In the genomic region with DNA sequence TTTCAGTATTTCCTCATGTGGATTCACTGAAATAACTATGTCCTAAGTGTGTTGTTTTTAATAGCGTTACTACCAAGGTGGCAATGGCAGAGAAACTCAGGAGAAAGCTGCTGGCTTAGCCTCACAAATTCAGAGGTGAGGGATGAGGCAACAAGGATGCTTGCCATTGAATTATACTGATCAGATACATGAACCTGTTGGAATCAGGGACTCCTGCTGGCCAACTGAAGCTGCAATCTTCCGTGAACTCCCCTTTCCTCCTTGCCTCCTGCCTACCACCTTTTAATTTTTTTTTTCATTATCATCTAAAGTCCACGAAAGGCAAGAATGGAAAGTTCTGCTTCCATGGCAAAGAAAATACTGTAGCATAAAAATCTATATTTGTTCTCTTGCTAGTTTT, we compare ENCODE assay signal across 9 cellular contexts.
DNase-seq lines count a peak whose midpoint lies in the region; ATAC-seq and TF ChIP-seq lines count a peak whose summit lies in the region.
"Had no signal": no experiment of that assay in that cellular context is flagged by ENCODE, and none has a peak within 500 bp of the region (broad histone marks: within the 10 kb centered on the region; RNA-seq: fewer than 3 reads in every experiment).

No MANE protein-coding gene starts in this region.

- H3K27ac Mint-ChIP-seq in GM23338, result peak overlapping the region; percentile 11; the same call in 1 of the 2 replicates

- H3K27ac ChIP-seq in GM23338 (ENCODE audit: low read depth) (0 out of 2 replicates have a peak overlapping the region, but pooled peaks have one; percentile 11), WERI-Rb-1 (no peak overlapping the region), foreskin keratinocyte (peak overlapping the region; percentile 90)

- TF ChIP-seq CTCF in GM23338 (conservative IDR thresholded peaks at IDR 0.05; ENCODE audit: low read depth in 2 of 2) (peak; percentile 40 to 41), WERI-Rb-1 (IDR thresholded peaks at IDR 0.05; ENCODE audit: low read depth, low read length) (peak; percentile 34; the same call in 1 of the 2 replicates), foreskin keratinocyte (conservative IDR thresholded peaks at IDR 0.05) (peak; percentile 51), retinal pigment epithelial cell (conservative IDR thresholded peaks at IDR 0.05; ENCODE audit: low read depth, low read length) (peak; percentile 39)

- ATAC-seq in GM23338 (peak; percentile 44), foreskin keratinocyte (no peak)

- no peaks in the 10 kb centered on the region for H3K9me2 ChIP-seq in GM23338 (ENCODE audit: insufficient read depth)

- peaks cover 23% of the 10 kb centered on the region for H3K4me1 ChIP-seq in GM23338 (ENCODE audit: insufficient read depth)
- peaks cover 26% of the 10 kb centered on the region for H3K4me1 ChIP-seq in foreskin keratinocyte

- H3K36me3 Mint-ChIP-seq in GM23338 (ENCODE audit: low read depth), result no peaks in the 10 kb centered on the region

- DNase-seq in GM23338 (ENCODE audit: low spot score), result peak; percentile 41
- no peak for DNase-seq in WERI-Rb-1
- DNase-seq in foreskin keratinocyte, result peak in 1 of 2 donors; percentile 36
- no peak for DNase-seq in retinal pigment epithelial cell (ENCODE audit: low read depth)
- DNase-seq in occipital lobe (lab: John Stamatoyannopoulos, UW), result no peak
- no peak for DNase-seq in NCI-H2081 treated with DMSO at 0.1 percent for 48 hours (lab: John Stamatoyannopoulos, UW)
- no peak for DNase-seq in cortex of kidney (lab: John Stamatoyannopoulos, UW)
- DNase-seq in NCI-H1048 (lab: John Stamatoyannopoulos, UW), result no peak
- DNase-seq: NCI-H774 had no signal

- peaks cover 25% of the 10 kb centered on the region for H3K4me1 Mint-ChIP-seq in GM23338

- peak overlapping the region; percentile 45; the same call in 1 of the 2 replicates for H3K4me2 ChIP-seq in GM23338

- H3F3A ChIP-seq in GM23338 (replicated peaks; ENCODE audit: low read depth), result no peaks in the 10 kb centered on the region

- no peaks in the 10 kb centered on the region for H3K27me3 ChIP-seq in GM23338 (ENCODE audit: insufficient read depth)
- H3K27me3 ChIP-seq in WERI-Rb-1 (ENCODE audit: insufficient read depth, low read depth, severe bottlenecking), result no peaks in the 10 kb centered on the region
- no peaks in the 10 kb centered on the region for H3K27me3 ChIP-seq in foreskin keratinocyte

- no peaks in the 10 kb centered on the region for H3K9me3 ChIP-seq in WERI-Rb-1 (ENCODE audit: severe bottlenecking)

- no peaks in the 10 kb centered on the region for H3K9me3 Mint-ChIP-seq in GM23338

- H3K36me3 ChIP-seq in GM23338 (ENCODE audit: insufficient read depth) (no peaks in the 10 kb centered on the region), WERI-Rb-1 (no peaks in the 10 kb centered on the region)

- peaks cover 3% of the 10 kb centered on the region for H3K27me3 Mint-ChIP-seq in GM23338 (ENCODE audit: insufficient read depth, low read depth, poor library complexity)

- no peaks in the 10 kb centered on the region for H3K79me2 ChIP-seq in GM23338 (replicated peaks; ENCODE audit: insufficient read depth)

- no peak overlapping the region for H3K4me3 ChIP-seq in GM23338
- H3K4me3 ChIP-seq in WERI-Rb-1 (ENCODE audit: low read depth, low read length), result no peak overlapping the region
- H3K4me3 ChIP-seq in retinal pigment epithelial cell (ENCODE audit: low read length), result no peak overlapping the region

- H4K20me1 ChIP-seq in GM23338 (replicated peaks; ENCODE audit: insufficient read depth), result no peaks in the 10 kb centered on the region

- no peak overlapping the region; the same call in 1 of the 2 replicates for H2AFZ ChIP-seq in GM23338

- H3K4me3 Mint-ChIP-seq in GM23338, result no peak overlapping the region

TF ChIP-seq in GM23338, 12 proteins besides CTCF, POLR2A, EP300 and RAD21 (continues in another document):
- TF ChIP-seq ZNF462 (CRISPR knock-in tag; IDR thresholded peaks at IDR 0.05) (no peak), EZH2 (IDR thresholded peaks at IDR 0.05; ENCODE audit: low read depth, unreplicated experiment) (no peak), ETS1 (IDR thresholded peaks at IDR 0.05) (no peak), STAT1 (IDR thresholded peaks at IDR 0.05; ENCODE audit: unreplicated experiment) (no peak), JUNB (IDR thresholded peaks at IDR 0.05; ENCODE audit: unreplicated experiment) (no peak), CREB1 (CRISPR knock-in tag; IDR thresholded peaks at IDR 0.05; ENCODE audit: low read depth) (no peak), ZNF331 (CRISPR knock-in tag; IDR thresholded peaks at IDR 0.05; ENCODE audit: low read depth) (no peak), EZH2phosphoT487 (IDR thresholded peaks at IDR 0.05; ENCODE audit: unreplicated experiment) (no peak)
